In the genomic region with DNA sequence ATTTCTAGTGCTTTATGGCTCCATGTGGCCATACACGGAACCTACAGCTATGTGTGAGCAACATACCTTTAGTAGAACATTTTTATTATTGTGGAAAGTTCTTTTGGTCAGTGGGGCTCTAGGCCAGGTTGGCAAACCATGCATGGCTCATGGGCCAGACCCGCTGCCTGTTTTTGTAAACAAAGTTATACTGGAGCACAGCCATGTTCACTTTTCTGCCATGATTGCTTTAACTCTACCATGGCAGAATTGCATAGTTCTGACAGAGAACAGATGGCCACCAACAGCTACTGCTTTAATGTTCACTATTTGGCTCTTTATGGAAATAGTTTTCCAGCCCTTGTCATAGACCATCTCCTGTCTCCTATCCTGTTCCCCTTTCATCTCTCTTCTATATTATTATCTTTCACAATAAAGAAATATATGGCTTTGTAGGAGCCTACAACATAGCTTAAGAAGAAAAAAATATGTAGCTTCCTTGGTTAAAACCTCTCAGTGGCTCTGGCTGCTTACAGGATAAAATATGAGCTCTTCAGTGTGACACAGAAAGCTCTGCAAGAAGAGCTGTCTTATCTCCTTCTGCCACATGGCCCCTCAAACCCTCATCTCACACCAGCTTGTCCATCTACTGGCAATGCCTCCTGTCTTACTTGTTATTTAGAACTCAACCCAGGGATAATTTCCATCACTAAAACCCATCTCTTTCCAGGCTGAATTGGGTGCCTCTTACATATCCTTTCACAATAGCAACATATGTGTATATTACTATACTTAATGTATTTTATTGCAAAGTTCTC, we compare ENCODE assay signal across 25 cellular contexts. TPM values are rescaled to one million over a fixed set of nuclear protein-coding genes. Genes with fewer than 3 reads are reported as not detected.
DNase-seq lines count a peak whose midpoint lies in the region; ATAC-seq and TF ChIP-seq lines count a peak whose summit lies in the region.
"Had no signal": no experiment of that assay in that cellular context is flagged by ENCODE, and none has a peak within 500 bp of the region (broad histone marks: within the 10 kb centered on the region; RNA-seq: fewer than 3 reads in every experiment).

No MANE protein-coding gene starts in this region.

- H3K36me3 ChIP-seq in right lobe of liver: peaks cover 0 to 18% (median 8%) of the 10 kb centered on the region in 4 donors
- H3K36me3 ChIP-seq: adrenal gland, breast epithelium had no signal

- DNase-seq in G401 (ENCODE audit: low spot score) (peak; percentile 82), OCI-M2 (lab: John Stamatoyannopoulos, UW; ENCODE audit: unreplicated experiment) (peak; percentile 76), coronary artery (ENCODE audit: low spot score) (no peak), right lobe of liver (peak in 2 of 3 donors; percentile 63 to 64), NCI-H2196 treated with DMSO at 0.1 percent for 48 hours (lab: John Stamatoyannopoulos, UW; ENCODE audit: unreplicated experiment) (no peak), NAMALWA (ENCODE audit: low spot score) (no peak)
- DNase-seq: activated CD4-positive, alpha-beta T cell treated with anti-CD3 and anti-CD28 coated beads for 1 hour; activated CD8-positive, alpha-beta memory T cell treated with anti-CD3 and anti-CD28 coated beads for 24 hours; activated naive CD4-positive, alpha-beta T cell; activated T-cell treated with anti-CD3 and anti-CD28 coated beads, Interleukin-2, amount 50 U/mL, for 24 hours; adrenal gland; CD4-positive, CD25-positive, alpha-beta regulatory T cell; GDM1; hippocampal formation; KG1; MV-4-11; NCI-H187 treated with DMSO at 0.1 percent for 48 hours; stimulated activated CD4-positive, alpha-beta T cell treated with anti-CD3 and anti-CD28 coated beads, Interleukin-2, amount 100 ng/mL, for 48 hours; stimulated activated naive CD4-positive, alpha-beta T cell; T1000; tibial artery had no signal

- TF ChIP-seq CTCF in coronary artery (IDR thresholded peaks at IDR 0.05) (no peak), right lobe of liver (IDR thresholded peaks at IDR 0.05) (no peak)

- TF ChIP-seq POLR2A in right lobe of liver (IDR thresholded peaks at IDR 0.05): no peak

- H3K4me1 ChIP-seq in right lobe of liver: peaks cover 0 to 8% (median under 1%) of the 10 kb centered on the region in 4 donors
- H3K4me1 ChIP-seq: adrenal gland, breast epithelium had no signal

- 29% methylated on average over 2 of the region's 2 CpGs for WGBS in right lobe of liver (ENCODE audit: insufficient coverage, low coverage, low lambda C conversion rate, missing lambda C conversion rate)

- H3K4me3 ChIP-seq in coronary artery (peak overlapping the region; percentile 5), right lobe of liver (no peak overlapping the region)
- H3K4me3 ChIP-seq: adrenal gland, breast epithelium, lung, tibial artery had no signal

- in situ Hi-C loops in G401 (cut with HindIII; ENCODE audit: low sequenced_read_pairs): no loop called here

- H3K27me3 ChIP-seq in right lobe of liver: no peaks in the 10 kb centered on the region
- H3K27me3 ChIP-seq: adrenal gland, breast epithelium, tibial artery had no signal

- H3K27ac ChIP-seq in coronary artery (no peak overlapping the region), right lobe of liver (peak overlapping the region in 1 of 3 donors; percentile 31)
- H3K27ac ChIP-seq: adrenal gland, breast epithelium, tibial artery had no signal

- ATAC-seq in right lobe of liver (peak; percentile 60 to 86 (median 74)), GM18909 (IDR thresholded peaks at IDR 0.05; ENCODE audit: poor library complexity, unreplicated experiment) (no peak), HG02852 (IDR thresholded peaks at IDR 0.05; ENCODE audit: unreplicated experiment) (no peak)

- intact Hi-C loops in right lobe of liver (cut with DNase I): no loop called here

- H3K9me3 ChIP-seq in right lobe of liver: no peaks in the 10 kb centered on the region
- H3K9me3 ChIP-seq: adrenal gland, breast epithelium, tibial artery had no signal

RNA-seq across cellular contexts. Expression of a gene that starts 54.6 kb away (rescaled TPM):
- 15.6 and 19.6 TPM in 2 replicates for total RNA-seq in G401 (2014; rRNA removed; shearing (Covaris generic))
- 10 to 100 TPM in 2 of 6 experiments, 1 to 10 TPM in 4; 3.3 to 13.2 (median 8.0) TPM for total RNA-seq in right lobe of liver

Comparison
In these comparisons a context has a peak if more than half of its experiments do, and no peak if none do; other contexts are left out.
1. DNase-seq: peak in G401 (single experiment), OCI-M2 (single experiment) and right lobe of liver (2 of 3); none in coronary artery (single experiment), NCI-H2196 treated with DMSO at 0.1 percent for 48 hours (single experiment) and NAMALWA (single experiment).
2. ATAC-seq: peak in right lobe of liver (4 of 4); none in GM18909 (single experiment) and HG02852 (single experiment).